ENCODE assay signal across 10 cellular contexts in genomic region chr14:85195872-85196477, GRCh38.
DNase-seq lines count a peak whose midpoint lies in the region; ATAC-seq and TF ChIP-seq lines count a peak whose summit lies in the region.
"Had no signal": no experiment of that assay in that cellular context is flagged by ENCODE, and none has a peak within 500 bp of the region (broad histone marks: within the 10 kb centered on the region; RNA-seq: fewer than 3 reads in every experiment).

No MANE protein-coding gene starts in this region.

- peaks cover 5% of the 10 kb centered on the region for H3K9me3 Mint-ChIP-seq in activated CD8-positive, alpha-beta T cell treated with anti-CD3 and anti-CD28 coated beads for 36 hours
- H3K9me3 Mint-ChIP-seq in activated T-cell treated with anti-CD3 and anti-CD28 coated beads, Interleukin-2, amount 50 U/mL, for 24 hours: peaks cover 10% of the 10 kb centered on the region
- H3K9me3 Mint-ChIP-seq in activated naive CD4-positive, alpha-beta T cell treated with anti-CD3 and anti-CD28 coated beads for 36 hours: peaks cover 6% of the 10 kb centered on the region

- H3K79me2 ChIP-seq in HCT116 (ENCODE audit: insufficient read depth, low read length): no peaks in the 10 kb centered on the region

- no peak for ATAC-seq in HCT116
- ATAC-seq in GM18909 (IDR thresholded peaks at IDR 0.05; ENCODE audit: poor library complexity, unreplicated experiment): no peak
- no peak for ATAC-seq in activated CD8-positive, alpha-beta T cell treated with anti-CD3 and anti-CD28 coated beads for 36 hours
- ATAC-seq: esophagus mucosa had no signal

- H3K4me3 ChIP-seq in HCT116 (replicated peaks in 1 of 2; ENCODE audit: low read depth in 1 of 2, low read length in 2 of 2): no peak overlapping the region
- H3K4me3 ChIP-seq in WI38 (ENCODE audit: low read depth, low read length): no peak overlapping the region
- H3K4me3 ChIP-seq in kidney epithelial cell (ENCODE audit: low read depth, low read length): no peak overlapping the region

- intact Hi-C loops in HCT116 (cut with micrococcal nuclease): no loop called here
- intact Hi-C loops in activated CD8-positive, alpha-beta T cell treated with anti-CD3 and anti-CD28 coated beads for 36 hours (cut with micrococcal nuclease): no loop called here
- intact Hi-C loops in activated naive CD4-positive, alpha-beta T cell treated with anti-CD3 and anti-CD28 coated beads for 36 hours (cut with micrococcal nuclease): no loop called here

- CTCF ChIA-PET in HCT116 (lab: Charles Lee): no interaction called here
- CTCF ChIA-PET in activated CD8-positive, alpha-beta T cell treated with anti-CD3 and anti-CD28 coated beads for 36 hours (lab: Charles Lee): no interaction called here
- CTCF ChIA-PET in activated naive CD4-positive, alpha-beta T cell treated with anti-CD3 and anti-CD28 coated beads for 36 hours (lab: Charles Lee): no interaction called here

- H3K27me3 Mint-ChIP-seq in activated CD8-positive, alpha-beta T cell treated with anti-CD3 and anti-CD28 coated beads for 36 hours: no peaks in the 10 kb centered on the region
- H3K27me3 Mint-ChIP-seq in activated T-cell treated with anti-CD3 and anti-CD28 coated beads, Interleukin-2, amount 50 U/mL, for 24 hours: no peaks in the 10 kb centered on the region
- H3K27me3 Mint-ChIP-seq in activated naive CD4-positive, alpha-beta T cell treated with anti-CD3 and anti-CD28 coated beads for 36 hours (ENCODE audit: low read depth): no peaks in the 10 kb centered on the region

- H3K36me3 Mint-ChIP-seq in activated CD8-positive, alpha-beta T cell treated with anti-CD3 and anti-CD28 coated beads for 36 hours (ENCODE audit: low read depth): no peaks in the 10 kb centered on the region
- no peaks in the 10 kb centered on the region for H3K36me3 Mint-ChIP-seq in activated T-cell treated with anti-CD3 and anti-CD28 coated beads, Interleukin-2, amount 50 U/mL, for 24 hours (ENCODE audit: low read depth)
- H3K36me3 Mint-ChIP-seq in activated naive CD4-positive, alpha-beta T cell treated with anti-CD3 and anti-CD28 coated beads for 36 hours (ENCODE audit: low read depth): no peaks in the 10 kb centered on the region

- no peak overlapping the region for H3K27ac ChIP-seq in HCT116 (ENCODE audit: low read depth, low read length)

- no peaks in the 10 kb centered on the region for H3K4me1 Mint-ChIP-seq in activated CD8-positive, alpha-beta T cell treated with anti-CD3 and anti-CD28 coated beads for 36 hours (ENCODE audit: low read depth)
- H3K4me1 Mint-ChIP-seq in activated T-cell treated with anti-CD3 and anti-CD28 coated beads, Interleukin-2, amount 50 U/mL, for 24 hours (ENCODE audit: low read depth): no peaks in the 10 kb centered on the region
- H3K4me1 Mint-ChIP-seq in activated naive CD4-positive, alpha-beta T cell treated with anti-CD3 and anti-CD28 coated beads for 36 hours (ENCODE audit: low read depth): no peaks in the 10 kb centered on the region

- peak; percentile 38 for DNase-seq in AG08395 (ENCODE audit: low spot score)
- DNase-seq in HCT116 (ENCODE audit: low read depth, low spot score): no peak
- DNase-seq in kidney epithelial cell (ENCODE audit: low read depth): no peak
- DNase-seq in activated CD8-positive, alpha-beta T cell treated with anti-CD3 and anti-CD28 coated beads for 36 hours: no peak
- no peak for DNase-seq in activated T-cell treated with anti-CD3 and anti-CD28 coated beads, Interleukin-2, amount 50 U/mL, for 24 hours
- DNase-seq in activated naive CD4-positive, alpha-beta T cell treated with anti-CD3 and anti-CD28 coated beads for 36 hours: no peak
- DNase-seq: NCI-H1417 treated with DMSO at 0.1 percent for 48 hours had no signal

- POLR2A ChIA-PET in HCT116 (lab: Charles Lee): no interaction called here
- POLR2A ChIA-PET in activated CD8-positive, alpha-beta T cell treated with anti-CD3 and anti-CD28 coated beads for 36 hours (lab: Charles Lee): no interaction called here

- no peak overlapping the region for H3K4me2 ChIP-seq in HCT116 (ENCODE audit: low read length)

- no peak for TF ChIP-seq POLR2A in HCT116 (IDR thresholded peaks at IDR 0.05; ENCODE audit: borderline replicate concordance, extremely low read depth, insufficient read depth, insufficient read length)

- no peak overlapping the region for H3K9ac ChIP-seq in HCT116 (ENCODE audit: low read length)

- H3K9me2 ChIP-seq in HCT116 (ENCODE audit: insufficient read depth): no peaks in the 10 kb centered on the region

- peaks cover 0 to 12% of the 10 kb centered on the region in 2 experiments; a peak in 2 of 4 replicates for H3K9me3 ChIP-seq in HCT116 (ENCODE audit: control insufficient read depth in 1 of 2, insufficient read depth in 1 of 2, low read depth in 1 of 2, low read length in 2 of 2)

- H3K36me3 ChIP-seq in HCT116 (ENCODE audit: control insufficient read depth in 1 of 2, insufficient read depth in 2 of 2, low read length in 2 of 2) (no peaks in the 10 kb centered on the region), kidney epithelial cell (ENCODE audit: control insufficient read depth, insufficient read depth, low read length) (no peaks in the 10 kb centered on the region)

- TF ChIP-seq CTCF in HCT116 (IDR thresholded peaks at IDR 0.05 in 2 of 3, conservative IDR thresholded peaks at IDR 0.05 in 1 of 3; ENCODE audit: borderline replicate concordance in 1 of 3, insufficient read depth in 1 of 3, low read depth in 2 of 3, low read length in 2 of 3) (peak in 2 of 3 experiments; percentile 9 to 34; a peak in 2 of 6 replicates), WI38 (IDR thresholded peaks at IDR 0.05; ENCODE audit: low read depth, low read length) (peak; percentile 27; the same call in 1 of the 2 replicates), kidney epithelial cell (IDR thresholded peaks at IDR 0.05; ENCODE audit: insufficient read depth, low read length, poor library complexity, severe bottlenecking) (peak; percentile 61)
- TF ChIP-seq CTCF in activated CD8-positive, alpha-beta T cell treated with anti-CD3 and anti-CD28 coated beads for 36 hours (IDR thresholded peaks at IDR 0.05): no peak

- no peaks in the 10 kb centered on the region for H4K20me1 ChIP-seq in HCT116 (ENCODE audit: insufficient read depth)

- RAD21 ChIA-PET in HCT116 (lab: Charles Lee; ENCODE audit: low non-redundant PET in 1 of 2, low total read pairs in 2 of 2, uncharacterized antibody in 2 of 2, unreplicated experiment in 2 of 2): no interaction called here

- no TSS peak for BruUV-seq in HCT116 (replicated peaks; lab: Mats Ljungman, UMichigan)

- no peak for TF ChIP-seq RAD21 in HCT116 (IDR thresholded peaks at IDR 0.05; ENCODE audit: low read depth)

- no peaks in the 10 kb centered on the region for H3K4me1 ChIP-seq in HCT116 (ENCODE audit: control insufficient read depth in 1 of 2, insufficient read depth in 2 of 2, low read length in 2 of 2)

- H3K27me3 ChIP-seq in HCT116 (ENCODE audit: insufficient read depth, low read length): no peaks in the 10 kb centered on the region
- no peaks in the 10 kb centered on the region for H3K27me3 ChIP-seq in kidney epithelial cell (ENCODE audit: control insufficient read depth, insufficient read depth, low read length)

- no peak overlapping the region for H2AFZ ChIP-seq in HCT116 (ENCODE audit: low read depth, low read length, poor library complexity, severe bottlenecking)

- no peak overlapping the region for H3K27ac Mint-ChIP-seq in activated CD8-positive, alpha-beta T cell treated with anti-CD3 and anti-CD28 coated beads for 36 hours
- H3K27ac Mint-ChIP-seq in activated T-cell treated with anti-CD3 and anti-CD28 coated beads, Interleukin-2, amount 50 U/mL, for 24 hours: no peak overlapping the region
- no peak overlapping the region for H3K27ac Mint-ChIP-seq in activated naive CD4-positive, alpha-beta T cell treated with anti-CD3 and anti-CD28 coated beads for 36 hours

- no peak overlapping the region for H3K4me3 Mint-ChIP-seq in activated CD8-positive, alpha-beta T cell treated with anti-CD3 and anti-CD28 coated beads for 36 hours
- no peak overlapping the region for H3K4me3 Mint-ChIP-seq in activated T-cell treated with anti-CD3 and anti-CD28 coated beads, Interleukin-2, amount 50 U/mL, for 24 hours
- H3K4me3 Mint-ChIP-seq in activated naive CD4-positive, alpha-beta T cell treated with anti-CD3 and anti-CD28 coated beads for 36 hours: no peak overlapping the region

TF ChIP-seq in HCT116, 20 proteins besides CTCF, POLR2A, EP300 and RAD21 (continues in another document):
- TF ChIP-seq ZFX (IDR thresholded peaks at IDR 0.05): no peak
- TF ChIP-seq EZH2phosphoT487 (IDR thresholded peaks at IDR 0.05; ENCODE audit: borderline replicate concordance): no peak
- TF ChIP-seq REST (IDR thresholded peaks at IDR 0.05; ENCODE audit: low read depth): no peak
- no peak for TF ChIP-seq SRF (IDR thresholded peaks at IDR 0.05; ENCODE audit: low read depth)
- no peak for TF ChIP-seq YY1 (IDR thresholded peaks at IDR 0.05; ENCODE audit: extremely low read depth, insufficient replicate concordance, low read depth, low read length)
- no peak for TF ChIP-seq CBX3 (IDR thresholded peaks at IDR 0.05; ENCODE audit: low read depth)
- TF ChIP-seq TCF7L2 (IDR thresholded peaks at IDR 0.05; ENCODE audit: borderline replicate concordance, extremely low read depth, insufficient read depth, insufficient read length): no peak
- TF ChIP-seq ZNF274 (IDR thresholded peaks at IDR 0.05; ENCODE audit: low read depth, low read length): no peak
